19 cellular contexts compared by ENCODE assay signal in genomic region chr6:52384145-52384766, GRCh38.
"Had no signal": no experiment of that assay in that cellular context is flagged by ENCODE, and none has a peak within 500 bp of the region (broad histone marks: within the 10 kb centered on the region; RNA-seq: fewer than 3 reads in every experiment).

No MANE protein-coding gene starts in this region.

- H3K9me3 ChIP-seq: gastrocnemius medialis, heart left ventricle, lower lobe of right lung, ovary, upper lobe of right lung had no signal

- H3K27ac ChIP-seq: gastrocnemius medialis, heart left ventricle, lower lobe of right lung, neural progenitor cell, ovary, upper lobe of right lung had no signal

- H3K4me3 ChIP-seq: gastrocnemius medialis, heart left ventricle, lower lobe of right lung, neural progenitor cell, ovary, upper lobe of right lung had no signal

- H3K9me3 Mint-ChIP-seq: dendritic cell treated with granulocyte-macrophage colony-stimulating factor and Interleukin-4, amounts not matched to agents 40 ng/mL and 50 ng/mL, for 4 days had no signal

- H3K27ac Mint-ChIP-seq: brain; dendritic cell treated with granulocyte-macrophage colony-stimulating factor and Interleukin-4, amounts not matched to agents 40 ng/mL and 50 ng/mL, for 4 days; mesothelial cell of epicardium; neural progenitor cell; stimulated activated naive CD8-positive, alpha-beta T cell treated with anti-CD3 and anti-CD28 coated beads, Interleukin-15, Interleukin-2, amounts not matched to agents 100 ng/mL and 50 ng/mL, for 24 hours had no signal

- H3K36me3 ChIP-seq: gastrocnemius medialis, heart left ventricle, lower lobe of right lung, neural progenitor cell, ovary, upper lobe of right lung had no signal

- ATAC-seq: gastrocnemius medialis, heart left ventricle, lower lobe of right lung, sciatic nerve, upper lobe of right lung had no signal

- H3K4me1 ChIP-seq: gastrocnemius medialis, neural progenitor cell, upper lobe of right lung had no signal

- H3K27me3 ChIP-seq: gastrocnemius medialis, heart left ventricle, neural progenitor cell, ovary, upper lobe of right lung had no signal

- DNase-seq: activated CD4-positive, alpha-beta T cell treated with anti-CD3 and anti-CD28 coated beads for 1 hour; activated CD4-positive, alpha-beta T cell treated with anti-CD3 and anti-CD28 coated beads, Interleukin-2, amount 50 U/mL, for 48 hours; activated CD8-positive, alpha-beta memory T cell treated with anti-CD3 and anti-CD28 coated beads, Interleukin-2, amount 50 U/mL, for 4 hours; activated effector memory CD4-positive, alpha-beta T cell treated with anti-CD3 and anti-CD28 coated beads, Interleukin-2, amount 50 U/mL, for 16 hours; activated naive CD8-positive, alpha-beta T cell treated with anti-CD3 and anti-CD28 coated beads for 36 hours; activated T-cell treated with anti-CD3 and anti-CD28 coated beads, Interleukin-2, amount 50 U/mL, for 48 hours; cerebellar nuclear complex; gastrocnemius medialis; heart left ventricle; lower lobe of right lung; ovary; T1000; upper lobe of right lung had no signal

- H3K4me1 Mint-ChIP-seq: neural progenitor cell had no signal

- H3K4me2 ChIP-seq: neural progenitor cell had no signal

- H2AFZ ChIP-seq: neural progenitor cell had no signal

- H3K4me3 Mint-ChIP-seq: activated naive CD8-positive, alpha-beta T cell treated with anti-CD3 and anti-CD28 coated beads for 36 hours; brain; dendritic cell treated with granulocyte-macrophage colony-stimulating factor and Interleukin-4, amounts not matched to agents 40 ng/mL and 50 ng/mL, for 4 days; mesothelial cell of epicardium; neural progenitor cell; stimulated activated naive CD8-positive, alpha-beta T cell treated with anti-CD3 and anti-CD28 coated beads, Interleukin-15, Interleukin-2, amounts not matched to agents 100 ng/mL and 50 ng/mL, for 24 hours had no signal

- H3K27me3 Mint-ChIP-seq: activated naive CD8-positive, alpha-beta T cell treated with anti-CD3 and anti-CD28 coated beads for 36 hours; brain; dendritic cell treated with granulocyte-macrophage colony-stimulating factor and Interleukin-4, amounts not matched to agents 40 ng/mL and 50 ng/mL, for 4 days; stimulated activated naive CD8-positive, alpha-beta T cell treated with anti-CD3 and anti-CD28 coated beads, Interleukin-15, Interleukin-2, amounts not matched to agents 100 ng/mL and 50 ng/mL, for 24 hours had no signal

- H3K9ac ChIP-seq: neural progenitor cell had no signal
